15 cellular contexts compared by ENCODE assay signal in genomic region chr2:120177973-120178372, GRCh38. TPM values are rescaled to one million over a fixed set of nuclear protein-coding genes. Genes with fewer than 3 reads are reported as not detected.
DNase-seq lines count a peak whose midpoint lies in the region; ATAC-seq and TF ChIP-seq lines count a peak whose summit lies in the region.
"Had no signal": no experiment of that assay in that cellular context is flagged by ENCODE, and none has a peak within 500 bp of the region (broad histone marks: within the 10 kb centered on the region; RNA-seq: fewer than 3 reads in every experiment).

No MANE protein-coding gene starts in this region.

- no peaks in the 10 kb centered on the region for H3K9me2 ChIP-seq in OCI-LY7 (ENCODE audit: insufficient read depth, low read length)

- peaks cover 69% of the 10 kb centered on the region for H3K4me1 Mint-ChIP-seq in activated T-cell treated with anti-CD3 and anti-CD28 coated beads, Interleukin-2, amount 50 U/mL, for 24 hours (ENCODE audit: low read depth)
- H3K4me1 Mint-ChIP-seq in effector memory CD8-positive, alpha-beta T cell (ENCODE audit: low read depth in 2 of 2) = peaks cover 25 to 29% of the 10 kb centered on the region in 2 donors

- DNase-seq in activated T-cell treated with anti-CD3 and anti-CD28 coated beads, Interleukin-2, amount 50 U/mL, for 24 hours = no peak
- DNase-seq in activated T-cell treated with anti-CD3 and anti-CD28 coated beads for 4 hours (no peak), OCI-LY7 (ENCODE audit: low spot score) (peak; percentile 55), AG08396 (ENCODE audit: low spot score) (no peak), NCI-H1092 treated with DMSO at 0.1 percent for 48 hours (lab: John Stamatoyannopoulos, UW) (no peak), DMS153 treated with DMSO at 0.1 percent for 48 hours (lab: John Stamatoyannopoulos, UW; ENCODE audit: unreplicated experiment) (no peak)
- DNase-seq in effector memory CD8-positive, alpha-beta T cell = no peak
- peak; percentile 15 for DNase-seq in stimulated activated naive CD8-positive, alpha-beta T cell treated with anti-CD3 and anti-CD28 coated beads, Interleukin-15, Interleukin-2, amounts not matched to agents 100 U/mL and 50 U/mL, for 24 hours
- DNase-seq: mesendoderm, NCI-H1048, NCI-H345, pancreas, PC-9, thyroid gland had no signal

- TF ChIP-seq CTCF in OCI-LY7 (conservative IDR thresholded peaks at IDR 0.05; ENCODE audit: low read length) = no peak

- peaks cover 12% of the 10 kb centered on the region; the same call in 1 of the 2 replicates for H3K79me2 ChIP-seq in OCI-LY7 (ENCODE audit: insufficient read depth, low read depth, low read length)

- H3K4me1 ChIP-seq in OCI-LY7 (ENCODE audit: insufficient read depth, low read length, poor library complexity, severe bottlenecking) = peaks cover 73% of the 10 kb centered on the region
- H3K4me1 ChIP-seq: colonic mucosa, pancreas had no signal

- peak overlapping the region; percentile 69 for H3K4me3 ChIP-seq in OCI-LY7 (ENCODE audit: low read depth, low read length, poor library complexity, severe bottlenecking)
- H3K4me3 ChIP-seq: pancreas, PC-9, thyroid gland had no signal

- no peaks in the 10 kb centered on the region for H3K36me3 ChIP-seq in OCI-LY7 (ENCODE audit: insufficient read depth, low read length)
- H3K36me3 ChIP-seq: colonic mucosa, pancreas, thyroid gland had no signal

- H3K27me3 Mint-ChIP-seq in activated T-cell treated with anti-CD3 and anti-CD28 coated beads, Interleukin-2, amount 50 U/mL, for 24 hours = no peaks in the 10 kb centered on the region
- H3K27me3 Mint-ChIP-seq in effector memory CD8-positive, alpha-beta T cell = no peaks in the 10 kb centered on the region

- peak overlapping the region; percentile 87 for H3K27ac Mint-ChIP-seq in activated T-cell treated with anti-CD3 and anti-CD28 coated beads, Interleukin-2, amount 50 U/mL, for 24 hours
- H3K27ac Mint-ChIP-seq in effector memory CD8-positive, alpha-beta T cell = peak overlapping the region; percentile 91 to 97

- H3K4me2 ChIP-seq in OCI-LY7 (ENCODE audit: low read length) = peak overlapping the region; percentile 99
- H3K4me2 ChIP-seq: PC-9 had no signal

- intact Hi-C loops in OCI-LY7 (cut with micrococcal nuclease; ENCODE audit: unreplicated experiment) = loop anchor here (1.0 to 5.0 kb wide), 7 partner anchors 45 to 811 kb away; partner anchors contain the start of genes C2orf76, DBI, EPB41L5 and PTPN4

- POLR2A ChIA-PET in OCI-LY7 (lab: Charles Lee) = interaction anchor here (0.7 to 3.4 kb wide), 5 partner anchors 24 to 419 kb away, joined by 3 to 23 read pairs (median 4); partner anchors contain the start of genes PTPN4 and TMEM185B

- H3K9me3 ChIP-seq in OCI-LY7 (ENCODE audit: low read length) = no peaks in the 10 kb centered on the region
- H3K9me3 ChIP-seq: colonic mucosa, pancreas, thyroid gland had no signal

- H2AFZ ChIP-seq in OCI-LY7 (ENCODE audit: low read length) = no peak overlapping the region; the same call in 1 of the 2 replicates
- H2AFZ ChIP-seq: PC-9 had no signal

- no peak for ATAC-seq in effector memory CD8-positive, alpha-beta T cell (replicated peaks)
- ATAC-seq in stimulated activated naive CD8-positive, alpha-beta T cell treated with anti-CD3 and anti-CD28 coated beads, Interleukin-15, Interleukin-2, amounts not matched to agents 100 U/mL and 50 U/mL, for 24 hours = no peak

- peak overlapping the region; percentile 89 for H3K4me3 Mint-ChIP-seq in activated T-cell treated with anti-CD3 and anti-CD28 coated beads, Interleukin-2, amount 50 U/mL, for 24 hours
- peak overlapping the region; percentile 55 to 90 for H3K4me3 Mint-ChIP-seq in effector memory CD8-positive, alpha-beta T cell

- no TSS peak for BruUV-seq in OCI-LY7 (replicated peaks; lab: Mats Ljungman, UMichigan)

- peak overlapping the region; percentile 89 for H3K27ac ChIP-seq in OCI-LY7 (ENCODE audit: low read depth, low read length, poor library complexity, severe bottlenecking)
- H3K27ac ChIP-seq: pancreas, PC-9, thyroid gland had no signal

- H4K20me1 ChIP-seq in OCI-LY7 (ENCODE audit: insufficient read depth, low read length) = no peaks in the 10 kb centered on the region

- H3K9me3 Mint-ChIP-seq in activated T-cell treated with anti-CD3 and anti-CD28 coated beads, Interleukin-2, amount 50 U/mL, for 24 hours = no peaks in the 10 kb centered on the region
- no peaks in the 10 kb centered on the region for H3K9me3 Mint-ChIP-seq in effector memory CD8-positive, alpha-beta T cell

- CTCF ChIA-PET in OCI-LY7 (lab: Charles Lee; ENCODE audit: unreplicated experiment) = interaction anchor here (0.8 to 1.5 kb wide), 2 partner anchors 9 to 475 kb away, joined by 3 read pairs; no protein-coding TSS in a partner anchor

- H3K36me3 Mint-ChIP-seq in activated T-cell treated with anti-CD3 and anti-CD28 coated beads, Interleukin-2, amount 50 U/mL, for 24 hours (ENCODE audit: low read depth) = peaks cover 2% of the 10 kb centered on the region
- H3K36me3 Mint-ChIP-seq in effector memory CD8-positive, alpha-beta T cell (ENCODE audit: insufficient read depth) = peaks cover 3% of the 10 kb centered on the region

RNA-seq across cellular contexts. Expression of gene TMEM185B, which starts 45.2 kb away (rescaled TPM):
- 28.7 and 30.2 TPM in 2 replicates for total RNA-seq in OCI-LY7 (2014; rRNA removed; shearing (Covaris generic))
- total RNA-seq in OCI-LY7 (2022) = 21.4 and 24.4 TPM in 2 replicates

Comparison
In these comparisons a context has a peak if more than half of its experiments do, and no peak if none do; other contexts are left out.
1. DNase-seq: peak in OCI-LY7 (single experiment) and stimulated activated naive CD8-positive, alpha-beta T cell treated with anti-CD3 and anti-CD28 coated beads, Interleukin-15, Interleukin-2, amounts not matched to agents 100 U/mL and 50 U/mL, for 24 hours (single experiment); none in activated T-cell treated with anti-CD3 and anti-CD28 coated beads, Interleukin-2, amount 50 U/mL, for 24 hours (single experiment), activated T-cell treated with anti-CD3 and anti-CD28 coated beads for 4 hours (single experiment), effector memory CD8-positive, alpha-beta T cell (0 of 3), AG08396 (single experiment), NCI-H1092 treated with DMSO at 0.1 percent for 48 hours (single experiment) and DMS153 treated with DMSO at 0.1 percent for 48 hours (single experiment).